ENCODE assay signal across 8 cellular contexts in the genomic region with DNA sequence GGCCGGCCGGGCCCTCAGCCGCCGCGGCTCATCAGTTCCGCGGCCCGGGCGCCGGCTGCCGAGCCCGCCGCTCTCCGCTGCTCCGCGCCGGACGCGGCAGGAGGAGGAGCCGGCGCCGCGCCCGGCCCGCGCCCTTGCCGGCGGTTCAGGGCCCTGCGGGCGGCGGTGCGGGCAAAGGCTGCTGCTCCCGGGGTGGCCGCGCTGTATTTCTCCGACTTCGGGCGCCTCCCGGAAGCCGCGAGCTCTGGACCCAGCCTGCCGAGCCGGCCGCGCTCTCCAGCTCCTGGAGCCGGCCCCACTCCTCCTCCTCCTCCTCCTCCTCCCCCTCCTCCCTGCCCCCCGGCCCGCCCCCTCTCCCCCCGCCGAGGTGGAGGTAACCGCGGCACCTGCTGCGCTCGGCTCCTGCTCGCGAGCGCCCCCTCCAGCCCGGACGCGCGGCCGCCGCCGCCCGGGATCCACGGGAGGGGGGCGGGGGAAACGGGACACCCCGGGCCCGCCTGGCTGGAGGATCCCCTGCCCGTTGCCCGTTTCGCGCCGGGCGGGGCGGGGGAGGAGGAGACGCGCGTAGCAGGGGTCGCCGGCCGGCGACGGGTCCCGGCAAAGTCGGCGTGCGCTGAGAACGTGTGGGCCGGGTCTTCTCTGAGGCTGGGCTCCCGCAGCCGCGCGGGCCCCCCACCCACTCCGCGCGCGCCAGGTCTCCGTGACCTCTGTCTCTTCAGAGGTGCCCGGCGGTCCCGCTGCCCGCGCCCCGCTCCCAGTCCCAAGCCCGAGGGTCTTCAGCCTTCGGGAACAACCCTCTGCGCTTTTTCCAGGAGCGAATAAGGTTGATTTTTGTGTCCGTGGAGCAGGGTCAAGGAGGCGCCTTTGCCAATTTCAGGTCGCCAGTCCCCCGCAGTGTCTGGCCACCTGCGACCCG. TPM values are rescaled to one million over a fixed set of nuclear protein-coding genes. Genes with fewer than 3 reads are reported as not detected.
DNase-seq lines count a peak whose midpoint lies in the region; ATAC-seq and TF ChIP-seq lines count a peak whose summit lies in the region.

A gene with protein sequence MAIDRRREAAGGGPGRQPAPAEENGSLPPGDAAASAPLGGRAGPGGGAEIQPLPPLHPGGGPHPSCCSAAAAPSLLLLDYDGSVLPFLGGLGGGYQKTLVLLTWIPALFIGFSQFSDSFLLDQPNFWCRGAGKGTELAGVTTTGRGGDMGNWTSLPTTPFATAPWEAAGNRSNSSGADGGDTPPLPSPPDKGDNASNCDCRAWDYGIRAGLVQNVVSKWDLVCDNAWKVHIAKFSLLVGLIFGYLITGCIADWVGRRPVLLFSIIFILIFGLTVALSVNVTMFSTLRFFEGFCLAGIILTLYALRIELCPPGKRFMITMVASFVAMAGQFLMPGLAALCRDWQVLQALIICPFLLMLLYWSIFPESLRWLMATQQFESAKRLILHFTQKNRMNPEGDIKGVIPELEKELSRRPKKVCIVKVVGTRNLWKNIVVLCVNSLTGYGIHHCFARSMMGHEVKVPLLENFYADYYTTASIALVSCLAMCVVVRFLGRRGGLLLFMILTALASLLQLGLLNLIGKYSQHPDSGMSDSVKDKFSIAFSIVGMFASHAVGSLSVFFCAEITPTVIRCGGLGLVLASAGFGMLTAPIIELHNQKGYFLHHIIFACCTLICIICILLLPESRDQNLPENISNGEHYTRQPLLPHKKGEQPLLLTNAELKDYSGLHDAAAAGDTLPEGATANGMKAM (minus strand): TSS at position 257 of the 916 bp plus-strand sequence. CDS start 491 bp downstream, outside the sequence.

- H3K4me3 ChIP-seq in left lung = peak within 1 kb of the TSS; percentile 55 to 57

- H3K36me3 ChIP-seq in left lung = no peaks in the 10 kb centered on the region

- peaks cover 0 to 73% of the 10 kb centered on the region in 2 donors for H3K27me3 ChIP-seq in left lung

- ATAC-seq in GM19395 (IDR thresholded peaks at IDR 0.05; ENCODE audit: unreplicated experiment) (peak; percentile 58), left lung (peak; percentile 85), GM18861 (IDR thresholded peaks at IDR 0.05; ENCODE audit: unreplicated experiment) (no peak)

- peaks cover 4 to 11% of the 10 kb centered on the region in 2 donors for H3K4me1 ChIP-seq in left lung

- peak within 1 kb of the TSS; percentile 90 for H3K27ac ChIP-seq in cingulate gyrus (ENCODE audit: low read depth, low read length)
- H3K27ac ChIP-seq in left lung = peak within 1 kb of the TSS in 1 of 2 donors; percentile 26

- peak; percentile 93 for DNase-seq in AG20443 (ENCODE audit: low spot score)
- DNase-seq in NCI-H2029 (lab: John Stamatoyannopoulos, UW) = peak; percentile 93
- DNase-seq in activated CD4-positive, alpha-beta T cell treated with anti-CD3 and anti-CD28 coated beads for 1 hour = peak; percentile 65
- peak; percentile 77 to 89 for DNase-seq in left lung
- peak; percentile 75 for DNase-seq in stimulated activated CD4-positive, alpha-beta T cell treated with anti-CD3 and anti-CD28 coated beads, Interleukin-2, amount 100 ng/mL, for 4 hours (ENCODE audit: low read depth)

- intact Hi-C loops in left lung (cut with DNase I) = loop anchor here in 1 of 2 donors (10.0 kb wide), 1 partner anchor 172 kb away; no protein-coding TSS in a partner anchor

- no peaks in the 10 kb centered on the region for H3K9me3 ChIP-seq in left lung

- TF ChIP-seq CTCF in left lung (IDR thresholded peaks at IDR 0.05) = peak; percentile 55 to 72

RNA-seq across cellular contexts. Expression of the gene that starts here (rescaled TPM):
- 10 to 100 TPM; 24.4 to 25.7 TPM for total RNA-seq in left lung
